ENCODE assay signal across 21 cellular contexts in the genomic region with DNA sequence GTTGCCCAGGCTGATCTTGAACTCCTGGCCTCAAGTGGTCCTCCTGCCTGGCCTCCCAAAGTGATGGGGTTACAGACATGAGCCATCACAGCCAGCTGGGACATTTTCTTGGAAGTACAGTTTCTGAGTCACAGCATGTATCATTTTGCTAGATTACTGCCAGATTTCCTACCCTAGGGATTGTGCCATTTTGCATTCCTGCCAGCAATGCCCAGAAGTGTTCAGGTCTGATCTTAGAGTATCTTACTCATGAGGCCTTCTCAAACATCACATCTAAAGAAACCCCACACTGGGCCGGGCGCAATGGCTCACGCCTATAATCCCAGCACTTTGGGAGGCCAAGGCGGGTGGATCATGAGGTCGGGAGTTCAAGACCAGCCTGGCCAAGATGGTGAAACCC. TPM values are rescaled to one million over a fixed set of nuclear protein-coding genes. Genes with fewer than 3 reads are reported as not detected.
A peak's percentile ranks its signal among the peaks of the same experiment; 100 is the strongest.
DNase-seq lines count a peak whose midpoint lies in the region; ATAC-seq, FAIRE-seq and TF ChIP-seq lines count a peak whose summit lies in the region.
"Had no signal": no experiment of that assay in that cellular context is flagged by ENCODE, and none has a peak within 500 bp of the region (broad histone marks: within the 10 kb centered on the region; RNA-seq: fewer than 3 reads in every experiment).

No MANE protein-coding gene starts in this region.

- no peaks in the 10 kb centered on the region for H3K4me1 ChIP-seq in osteoblast (ENCODE audit: insufficient read depth, low read length)
- H3K4me1 ChIP-seq: vagina had no signal

- no peaks in the 10 kb centered on the region for H3K79me2 ChIP-seq in osteoblast (ENCODE audit: insufficient read depth, low read length)

- H3K27ac ChIP-seq in osteoblast (ENCODE audit: low read depth, low read length): no peak overlapping the region
- H3K27ac ChIP-seq: vagina had no signal

- H3K27me3 ChIP-seq in bronchial epithelial cell (ENCODE audit: control insufficient read depth, insufficient read depth, low read length) (no peaks in the 10 kb centered on the region), osteoblast (ENCODE audit: insufficient read depth, low read length) (no peaks in the 10 kb centered on the region)
- H3K27me3 ChIP-seq: vagina had no signal

- DNase-seq in AG09319 (ENCODE audit: extremely low read depth, low read depth) (peak; percentile 31), LHCN-M2 (ENCODE audit: low read depth) (peak; percentile 92), bronchial epithelial cell (ENCODE audit: low read depth) (peak; percentile 77), osteoblast (ENCODE audit: insufficient read length, low spot score, missing footprints) (peak; percentile 92), HPDE6-E6E7 (ENCODE audit: extremely low spot score) (no peak), NCI-H1436 treated with DMSO at 0.1 percent for 48 hours (lab: John Stamatoyannopoulos, UW) (no peak), SKM-1 treated with dmso at 0.1 percent for 144 hours (lab: John Stamatoyannopoulos, UW; ENCODE audit: unreplicated experiment) (no peak)
- DNase-seq: activated CD4-positive, alpha-beta T cell treated with anti-CD3 and anti-CD28 coated beads, Interleukin-2, amount 50 U/mL, for 48 hours; activated naive CD8-positive, alpha-beta T cell treated with anti-CD3 and anti-CD28 coated beads, Interleukin-2, amount 10 ng/mL, durations not matched to agents 7 days and 5 days; activated T-cell treated with anti-CD3 and anti-CD28 coated beads, Interleukin-2, amount 50 U/mL, for 1 hour; AML-193; Caco-2; GF-D8; islet precursor cell; NCI-H1930; NCI-H510A; nephron progenitor cell; stimulated activated CD4-positive, alpha-beta T cell treated with anti-CD3 and anti-CD28 coated beads, Interleukin-15, amount 100 ng/mL, for 24 hours; stimulated activated naive CD8-positive, alpha-beta T cell treated with anti-CD3 and anti-CD28 coated beads, Interleukin-15, amount 100 ng/mL, for 72 hours had no signal

- no peak overlapping the region for H3K4me2 ChIP-seq in osteoblast (ENCODE audit: insufficient read depth, low read length)

- H3K4me3 ChIP-seq in bronchial epithelial cell (ENCODE audit: low read depth, low read length) (no peak overlapping the region), osteoblast (ENCODE audit: insufficient read depth, low read length) (no peak overlapping the region)
- H3K4me3 ChIP-seq: vagina had no signal

- H3K9me3 ChIP-seq in osteoblast (ENCODE audit: low read depth, low read length): no peaks in the 10 kb centered on the region
- H3K9me3 ChIP-seq: Caco-2, vagina had no signal

- H4K20me1 ChIP-seq in osteoblast (ENCODE audit: insufficient read depth, low read length): no peaks in the 10 kb centered on the region

- FAIRE-seq in bronchial epithelial cell (lab: Jason Lieb, UNC): no peak

- no peak overlapping the region for H2AFZ ChIP-seq in osteoblast (ENCODE audit: low read length)

- ATAC-seq in activated CD4-positive, CD25-positive, alpha-beta regulatory T cell treated with anti-CD3 and anti-CD28 coated beads, Interleukin-2, amount 50 U/mL, for 24 hours: no peak
- ATAC-seq: stimulated activated naive CD8-positive, alpha-beta T cell treated with anti-CD3 and anti-CD28 coated beads, Interleukin-15, amount 100 ng/mL, for 72 hours had no signal

- no peak for TF ChIP-seq CTCF in AG09319 (IDR thresholded peaks at IDR 0.05; ENCODE audit: low read depth, low read length)
- no peak for TF ChIP-seq CTCF in bronchial epithelial cell (IDR thresholded peaks at IDR 0.05; ENCODE audit: insufficient read depth, low read length, severe bottlenecking)
- no peak for TF ChIP-seq CTCF in osteoblast (IDR thresholded peaks at IDR 0.05; ENCODE audit: extremely low read depth, low read depth, low read length)

- no peaks in the 10 kb centered on the region for H3K36me3 ChIP-seq in bronchial epithelial cell (ENCODE audit: control insufficient read depth, insufficient read depth, low read length)
- H3K36me3 ChIP-seq in osteoblast (ENCODE audit: insufficient read depth, low read length): no peaks in the 10 kb centered on the region
- H3K36me3 ChIP-seq: vagina had no signal

RNA-seq across cellular contexts. Expression of a gene that starts 10.2 kb away (rescaled TPM):
- not detected in 2 replicates for total RNA-seq in LHCN-M2 (2014; rRNA removed)
- polyA plus RNA-seq in LHCN-M2 (2012): 0.11 TPM
- total RNA-seq in bronchial epithelial cell: not detected in 2 replicates
- total RNA-seq in osteoblast: 0.72 and 2.4 TPM in 2 replicates

Comparison
In these comparisons a context has a peak if more than half of its experiments do, and no peak if none do; other contexts are left out.
1. DNase-seq: peak in AG09319 (single experiment), LHCN-M2 (single experiment), bronchial epithelial cell (single experiment) and osteoblast (single experiment); none in HPDE6-E6E7 (single experiment), NCI-H1436 treated with DMSO at 0.1 percent for 48 hours (single experiment) and SKM-1 treated with dmso at 0.1 percent for 144 hours (single experiment).